ENCODE assay signal across 21 cellular contexts in the genomic region with DNA sequence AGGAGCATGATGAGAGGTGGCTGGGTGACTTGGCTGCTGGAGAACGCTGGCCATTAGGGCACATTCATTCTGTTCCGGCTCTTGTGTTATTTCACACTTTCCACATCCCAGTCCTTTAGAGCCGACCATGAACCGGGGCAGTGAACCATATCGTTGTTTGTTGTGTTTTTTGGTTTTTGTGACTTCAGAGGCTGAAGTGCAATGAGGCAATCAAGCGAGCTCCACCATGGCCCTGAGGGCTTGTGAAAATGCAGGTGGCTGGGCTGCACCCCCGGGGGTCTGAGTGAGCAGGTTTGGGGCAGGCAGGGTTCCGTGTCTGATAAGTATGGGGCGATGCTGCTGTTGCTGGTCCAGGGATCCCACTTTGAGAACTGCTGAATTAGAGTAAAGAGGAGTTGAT.
"Had no signal": no experiment of that assay in that cellular context is flagged by ENCODE, and none has a peak within 500 bp of the region (broad histone marks: within the 10 kb centered on the region; RNA-seq: fewer than 3 reads in every experiment).

No MANE protein-coding gene starts in this region.

- H3K36me3 Mint-ChIP-seq: stimulated activated effector memory CD8-positive, alpha-beta T cell treated with anti-CD3 and anti-CD28 coated beads, Interleukin-12 subunit alpha, Interleukin-12 subunit beta, amount 100 ng/mL, for 72 hours had no signal

- DNase-seq: activated CD4-positive, alpha-beta T cell treated with anti-CD3 and anti-CD28 coated beads for 4 hours; activated CD8-positive, alpha-beta memory T cell treated with anti-CD3 and anti-CD28 coated beads, Interleukin-2, amount 50 U/mL, for 48 hours; activated CD8-positive, alpha-beta T cell treated with anti-CD3 and anti-CD28 coated beads, Interleukin-2, amount 10 ng/mL, durations not matched to agents 7 days and 5 days; activated gamma-delta T cell; activated naive CD8-positive, alpha-beta T cell treated with anti-CD3 and anti-CD28 coated beads for 36 hours; activated T-cell treated with anti-CD3 and anti-CD28 coated beads, Interleukin-2, amount 50 U/mL, for 72 hours; amygdala; body of pancreas; caudate nucleus; effector CD4-positive, alpha-beta T cell; foreskin keratinocyte; immature natural killer cell; naive thymus-derived CD4-positive, alpha-beta T cell; stimulated activated CD4-positive, alpha-beta T cell treated with anti-CD3 and anti-CD28 coated beads, Interleukin-12 subunit alpha, Interleukin-12 subunit beta, amount 100 ng/mL, for 4 hours; T-helper 1 cell; tibial artery had no signal

- H3K9me3 Mint-ChIP-seq: activated naive CD8-positive, alpha-beta T cell treated with anti-CD3 and anti-CD28 coated beads for 36 hours; activated T-cell treated with anti-CD3 and anti-CD28 coated beads, Interleukin-2, amount 50 U/mL, for 72 hours; immature natural killer cell; naive thymus-derived CD4-positive, alpha-beta T cell; stimulated activated effector memory CD8-positive, alpha-beta T cell treated with anti-CD3 and anti-CD28 coated beads, Interleukin-12 subunit alpha, Interleukin-12 subunit beta, amount 100 ng/mL, for 72 hours had no signal

- H3K9me3 ChIP-seq: body of pancreas, pancreas, tibial artery, vagina had no signal

- H3K4me3 Mint-ChIP-seq: activated CD8-positive, alpha-beta T cell treated with anti-CD3 and anti-CD28 coated beads, Interleukin-2, amount 10 ng/mL, durations not matched to agents 7 days and 5 days; activated naive CD8-positive, alpha-beta T cell treated with anti-CD3 and anti-CD28 coated beads for 36 hours; activated T-cell treated with anti-CD3 and anti-CD28 coated beads, Interleukin-2, amount 50 U/mL, for 72 hours; immature natural killer cell; stimulated activated effector memory CD8-positive, alpha-beta T cell treated with anti-CD3 and anti-CD28 coated beads, Interleukin-12 subunit alpha, Interleukin-12 subunit beta, amount 100 ng/mL, for 72 hours had no signal

- H3K36me3 ChIP-seq: pancreas, tibial artery, vagina had no signal

- ATAC-seq: activated CD8-positive, alpha-beta T cell treated with anti-CD3 and anti-CD28 coated beads, Interleukin-2, amount 10 ng/mL, durations not matched to agents 7 days and 5 days; activated T-cell treated with anti-CD3 and anti-CD28 coated beads, Interleukin-2, amount 50 U/mL, for 72 hours; body of pancreas; foreskin keratinocyte; naive thymus-derived CD4-positive, alpha-beta T cell; pancreas; stimulated activated effector memory CD8-positive, alpha-beta T cell treated with anti-CD3 and anti-CD28 coated beads, Interleukin-12 subunit alpha, Interleukin-12 subunit beta, amount 100 ng/mL, for 72 hours had no signal

- H3K27ac ChIP-seq: body of pancreas, coronary artery, foreskin keratinocyte, pancreas, tibial artery, vagina had no signal

- H3K4me1 ChIP-seq: body of pancreas, foreskin keratinocyte, pancreas had no signal

- H3K27me3 ChIP-seq: body of pancreas, pancreas, vagina had no signal

- H3K4me3 ChIP-seq: body of pancreas, coronary artery, lung, pancreas, tibial artery, vagina had no signal

- H3K27ac Mint-ChIP-seq: activated CD8-positive, alpha-beta T cell treated with anti-CD3 and anti-CD28 coated beads, Interleukin-2, amount 10 ng/mL, durations not matched to agents 7 days and 5 days; activated T-cell treated with anti-CD3 and anti-CD28 coated beads, Interleukin-2, amount 50 U/mL, for 72 hours; stimulated activated effector memory CD8-positive, alpha-beta T cell treated with anti-CD3 and anti-CD28 coated beads, Interleukin-12 subunit alpha, Interleukin-12 subunit beta, amount 100 ng/mL, for 72 hours had no signal

- H3K27me3 Mint-ChIP-seq: activated naive CD8-positive, alpha-beta T cell treated with anti-CD3 and anti-CD28 coated beads for 36 hours had no signal
